ENCODE assay signal across 36 cellular contexts in the genomic region with DNA sequence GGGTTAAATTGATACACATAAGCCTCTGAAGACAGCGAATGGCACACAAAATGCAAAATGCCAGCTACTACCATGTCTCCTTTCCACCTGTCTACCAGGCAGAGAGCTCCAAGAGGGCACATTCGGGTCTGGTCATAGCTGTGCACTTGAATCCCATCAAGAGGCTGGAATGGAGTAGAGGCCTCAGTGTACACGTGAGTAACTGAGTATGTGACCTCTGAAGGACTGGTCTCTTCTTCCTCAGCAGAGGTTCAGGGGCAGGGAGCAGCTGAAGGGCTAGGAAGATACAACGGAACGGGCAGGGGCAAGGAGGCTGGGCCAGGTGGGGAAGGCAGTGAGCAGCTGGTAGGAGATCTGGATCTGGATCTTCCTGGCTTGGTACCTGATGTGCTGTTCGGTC. TPM values are rescaled to one million over a fixed set of nuclear protein-coding genes. Genes with fewer than 3 reads are reported as not detected.
"Had no signal": no experiment of that assay in that cellular context is flagged by ENCODE, and none has a peak within 500 bp of the region (broad histone marks: within the 10 kb centered on the region; RNA-seq: fewer than 3 reads in every experiment).

No MANE protein-coding gene starts in this region.

- H3K4me3 ChIP-seq: neural progenitor cell, ovary, psoas muscle, skin epidermis, smooth muscle cell, spleen, stomach, thoracic aorta, thyroid gland, tibial nerve, upper lobe of left lung, uterus had no signal

- H3K4me1 ChIP-seq: neural progenitor cell, parathyroid adenoma, psoas muscle, spleen, stomach, thyroid gland, tibial nerve, upper lobe of left lung, uterus had no signal

- H3K9ac ChIP-seq: neural progenitor cell, parathyroid adenoma had no signal

- H3K4me1 Mint-ChIP-seq: natural killer cell, neural progenitor cell had no signal

- H3K27me3 Mint-ChIP-seq: naive thymus-derived CD4-positive, alpha-beta T cell; progenitor cell of endocrine pancreas; stimulated activated memory B cell treated with anti-CD40 and anti-IgM and Interleukin-4, amounts not matched to agents 10 μg/mL and 1 μg/mL and 100 μg/mL, for 72 hours; stimulated activated naive CD8-positive, alpha-beta T cell treated with anti-CD3 and anti-CD28 coated beads, Interleukin-15, Interleukin-2, amounts not matched to agents 100 ng/mL and 50 ng/mL, for 24 hours had no signal

- H3K4me3 Mint-ChIP-seq: naive thymus-derived CD4-positive, alpha-beta T cell; natural killer cell; nephron; neural progenitor cell; stimulated activated memory B cell treated with anti-CD40 and anti-IgM and Interleukin-4, amounts not matched to agents 10 μg/mL and 1 μg/mL and 100 μg/mL, for 72 hours; stimulated activated naive CD8-positive, alpha-beta T cell treated with anti-CD3 and anti-CD28 coated beads, Interleukin-15, Interleukin-2, amounts not matched to agents 100 ng/mL and 50 ng/mL, for 24 hours had no signal

- H3K27me3 ChIP-seq: neural progenitor cell, neutrophil, ovary, spleen, stomach, thyroid gland, tibial nerve, upper lobe of left lung, uterus had no signal

- H3K27ac ChIP-seq: neural progenitor cell, neutrophil, ovary, parathyroid adenoma, psoas muscle, skin epidermis, spleen, stomach, thoracic aorta, thyroid gland, tibial nerve, upper lobe of left lung, uterus had no signal

- H3K9me3 ChIP-seq: neutrophil, ovary, psoas muscle, spleen, stomach, thoracic aorta, thyroid gland, tibial nerve, upper lobe of left lung, uterus had no signal

- DNase-seq: naive thymus-derived CD4-positive, alpha-beta T cell; natural killer cell; nucleus accumbens; ovary; posterior cingulate gyrus; psoas muscle; right cardiac atrium; spleen; stimulated activated CD4-positive, alpha-beta T cell treated with anti-CD3 and anti-CD28 coated beads, Interleukin-12 subunit alpha, Interleukin-12 subunit beta, amount 100 ng/mL, for 4 hours; stimulated activated CD4-positive, alpha-beta T cell treated with anti-CD3 and anti-CD28 coated beads, Interleukin-1b, Interleukin-23, amount 100 ng/mL, for 48 hours; stimulated activated CD4-positive, alpha-beta T cell treated with anti-CD3 and anti-CD28 coated beads, Interleukin-4, amount 100 ng/mL, for 1 hour; stimulated activated CD4-positive, alpha-beta T cell treated with anti-CD3 and anti-CD28 coated beads, Interleukin-4, amount 100 ng/mL, for 4 hours; stimulated activated CD8-positive, alpha-beta memory T cell treated with anti-CD3 and anti-CD28 coated beads, Interleukin-4, amount 100 ng/mL, for 48 hours; stimulated activated naive CD4-positive, alpha-beta T cell treated with Interleukin-2 at 50 U/mL for 16 hours; thyroid gland; trophoblast cell; upper lobe of left lung; uterus had no signal

- H3K36me3 ChIP-seq: neural progenitor cell, ovary, uterus had no signal

- H3K27ac Mint-ChIP-seq: naive thymus-derived CD4-positive, alpha-beta T cell; natural killer cell; nephron; neural progenitor cell; progenitor cell of endocrine pancreas; stimulated activated memory B cell treated with anti-CD40 and anti-IgM and Interleukin-4, amounts not matched to agents 10 μg/mL and 1 μg/mL and 100 μg/mL, for 72 hours; stimulated activated naive CD8-positive, alpha-beta T cell treated with anti-CD3 and anti-CD28 coated beads, Interleukin-15, Interleukin-2, amounts not matched to agents 100 ng/mL and 50 ng/mL, for 24 hours had no signal

- ATAC-seq: naive thymus-derived CD4-positive, alpha-beta T cell; natural killer cell; psoas muscle; right cardiac atrium; sciatic nerve; stimulated activated memory B cell treated with anti-CD40 and anti-IgM and Interleukin-4, amounts not matched to agents 10 μg/mL and 1 μg/mL and 100 μg/mL, for 72 hours had no signal

- H3K9me3 Mint-ChIP-seq: naive thymus-derived CD4-positive, alpha-beta T cell; natural killer cell; nephron; neural progenitor cell; stimulated activated memory B cell treated with anti-CD40 and anti-IgM and Interleukin-4, amounts not matched to agents 10 μg/mL and 1 μg/mL and 100 μg/mL, for 72 hours; stimulated activated naive CD8-positive, alpha-beta T cell treated with anti-CD3 and anti-CD28 coated beads, Interleukin-15, Interleukin-2, amounts not matched to agents 100 ng/mL and 50 ng/mL, for 24 hours had no signal

RNA-seq across cellular contexts. Expression of a gene that starts 56.3 kb away (rescaled TPM):
- total RNA-seq: naive thymus-derived CD4-positive, alpha-beta T cell; natural killer cell; omental fat pad; ovary; progenitor cell of endocrine pancreas; psoas muscle; renal cortical epithelial cell; right cardiac atrium; sciatic nerve; smooth muscle cell; spleen; stomach; subcutaneous adipose tissue; temporal lobe; thoracic aorta; thyroid gland; tibial nerve; upper lobe of left lung; uterus had no signal
- polyA plus RNA-seq: naive thymus-derived CD4-positive, alpha-beta T cell; neural cell; ovary had no signal
